In the genomic region with DNA sequence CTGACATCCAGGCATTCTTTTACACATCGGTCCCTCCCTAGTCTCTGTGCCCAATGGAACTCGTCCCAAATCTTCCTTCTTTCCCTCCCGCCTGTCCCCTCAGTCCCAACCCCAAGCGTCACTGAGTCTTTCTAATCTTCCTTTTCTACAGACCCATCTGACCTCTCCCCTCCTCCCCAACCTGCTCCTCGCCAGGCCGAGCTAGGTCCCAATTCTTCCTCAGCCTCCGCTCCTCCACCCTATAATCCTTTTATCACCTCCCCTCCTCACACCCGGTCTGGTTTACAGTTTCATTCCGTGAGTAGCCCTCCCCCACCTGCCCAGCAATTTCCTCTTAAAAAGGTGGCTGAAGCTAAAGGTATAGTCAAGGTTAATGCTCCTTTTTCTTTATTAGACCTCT, we compare ENCODE assay signal across 5 cellular contexts. TPM values are rescaled to one million over a fixed set of nuclear protein-coding genes. Genes with fewer than 3 reads are reported as not detected.
DNase-seq lines count a peak whose midpoint lies in the region; ATAC-seq, FAIRE-seq and TF ChIP-seq lines count a peak whose summit lies in the region.
"Not testable (repeated sequence)": the region's sequence is repeated elsewhere in the genome, so short reads cannot be mapped to it uniquely, and the experiment has no call there.

No MANE protein-coding gene starts in this region.

- TF ChIP-seq POLR2A in K562 (conservative IDR thresholded peaks at IDR 0.05), result not testable (repeated sequence)

- H3K9me3 Mint-ChIP-seq in nephron progenitor cell (peaks cover 56% of the 10 kb centered on the region), osteocyte (ENCODE audit: unreplicated experiment) (peaks cover 15% of the 10 kb centered on the region)

- not testable (repeated sequence) for H3K27me3 Mint-ChIP-seq in nephron progenitor cell (ENCODE audit: low read depth, poor library complexity); osteocyte (ENCODE audit: unreplicated experiment)

- not testable (repeated sequence) for FAIRE-seq in K562 (lab: Jason Lieb, UNC)

- not testable (repeated sequence) for H3K9me1 ChIP-seq in K562 (ENCODE audit: control insufficient read depth, insufficient read depth, low read length)

- TF ChIP-seq RAD21 in K562 (CRISPR knock-in tag; conservative IDR thresholded peaks at IDR 0.05 in 1 of 2, IDR thresholded peaks at IDR 0.05 in 1 of 2), result not testable (repeated sequence)

- H3K36me3 ChIP-seq in WERI-Rb-1; K562 (ENCODE audit: control insufficient read depth, insufficient read depth, low read length): not testable (repeated sequence)

- TF ChIP-seq EP300 in K562 (IDR thresholded peaks at IDR 0.05; ENCODE audit: low read length), result not testable (repeated sequence)

- not testable (repeated sequence) for ATAC-seq in K562

- not testable (repeated sequence) for BruUV-seq in K562 (replicated peaks; lab: Mats Ljungman, UMichigan)

- in situ Hi-C loops in K562 (cut with MboI), result not testable (repeated sequence)

- not testable (repeated sequence) for H3K4me2 ChIP-seq in K562 (ENCODE audit: insufficient read depth, low read length)

- not testable (repeated sequence) for H3K4me3 ChIP-seq in WERI-Rb-1 (ENCODE audit: low read depth, low read length); K562

- not testable (repeated sequence) for H3K4me1 ChIP-seq in K562 (replicated peaks in 1 of 2; ENCODE audit: control insufficient read depth in 2 of 2, insufficient read depth in 2 of 2, low read length in 2 of 2)

- H2AFZ ChIP-seq in K562 (ENCODE audit: low read depth, low read length), result 0 out of 2 replicates have a peak overlapping the region, but pooled peaks have one; percentile 45

- not testable (repeated sequence) for H3K9me3 ChIP-seq in WERI-Rb-1 (ENCODE audit: severe bottlenecking); K562 (replicated peaks; ENCODE audit: control insufficient read depth, insufficient read depth, low read depth, low read length)

- H3K27me3 ChIP-seq in WERI-Rb-1 (ENCODE audit: insufficient read depth, low read depth, severe bottlenecking); K562 (ENCODE audit: control insufficient read depth in 2 of 2, insufficient read depth in 2 of 2, low read length in 2 of 2): not testable (repeated sequence)

- peaks cover 26% of the 10 kb centered on the region for H3K36me3 Mint-ChIP-seq in nephron progenitor cell (ENCODE audit: low read depth)
- not testable (repeated sequence) for H3K36me3 Mint-ChIP-seq in osteocyte (ENCODE audit: unreplicated experiment)

- POLR2A ChIA-PET in K562 (lab: Yijun Ruan, JAX), result not testable (repeated sequence)

- CTCF ChIA-PET in K562 (lab: Yijun Ruan, JAX; ENCODE audit: low intra/inter-chr PET ratio), result not testable (repeated sequence)

- TF ChIP-seq CTCF in WERI-Rb-1 (IDR thresholded peaks at IDR 0.05; ENCODE audit: low read depth, low read length); K562 (IDR thresholded peaks at IDR 0.05 in 2 of 3, conservative IDR thresholded peaks at IDR 0.05 in 1 of 3; ENCODE audit: insufficient read depth in 2 of 3, low read depth in 1 of 3, low read length in 3 of 3); nephron progenitor cell (IDR thresholded peaks at IDR 0.05); osteocyte (IDR thresholded peaks at IDR 0.05): not testable (repeated sequence)

- H3K27ac ChIP-seq in WERI-Rb-1; K562 (ENCODE audit: extremely low read depth, low read depth, low read length): not testable (repeated sequence)

- H4K20me1 ChIP-seq in K562 (replicated peaks; ENCODE audit: control insufficient read depth, insufficient read depth, low read length), result not testable (repeated sequence)

- H3K4me1 Mint-ChIP-seq in nephron progenitor cell, result peaks cover 21% of the 10 kb centered on the region
- H3K4me1 Mint-ChIP-seq in osteocyte (ENCODE audit: unreplicated experiment), result not testable (repeated sequence)

- DNase-seq in NCI-H82 (lab: John Stamatoyannopoulos, UW) (peak; percentile 40), WERI-Rb-1 (peak; percentile 40), K562 (ENCODE audit: extremely low read depth in 1 of 4, low spot score in 3 of 4) (peak in 1 of 4 experiments; percentile 28), osteocyte (ENCODE audit: extremely low spot score, unreplicated experiment) (peak; percentile 38)
- not testable (repeated sequence) for DNase-seq in nephron progenitor cell

- H3K27ac Mint-ChIP-seq in nephron progenitor cell, result peak overlapping the region; percentile 15
- H3K27ac Mint-ChIP-seq in osteocyte (ENCODE audit: unreplicated experiment), result not testable (repeated sequence)

- H3K9ac ChIP-seq in K562 (ENCODE audit: insufficient read depth in 1 of 2, low read depth in 2 of 2, low read length in 2 of 2), result not testable (repeated sequence)

- not testable (repeated sequence) for H3K79me2 ChIP-seq in K562 (ENCODE audit: control insufficient read depth, insufficient read depth, low read length)

- H3K4me3 Mint-ChIP-seq in nephron progenitor cell; osteocyte (ENCODE audit: unreplicated experiment): not testable (repeated sequence)

- intact Hi-C loops in K562 (cut with micrococcal nuclease), result not testable (repeated sequence)

- WGBS in K562 (ENCODE audit: insufficient coverage, low coverage, missing lambda C conversion rate), result 11% methylated on average over 5 of the region's 9 CpGs

TF ChIP-seq in K562, 482 proteins besides CTCF, POLR2A, EP300 and RAD21:
- TF ChIP-seq ARID1B (IDR thresholded peaks at IDR 0.05) (peak; percentile 47), ZNF263 (CRISPR knock-in tag; IDR thresholded peaks at IDR 0.05; ENCODE audit: borderline replicate concordance) (peak; percentile 96)
TF ChIP-seq in K562: peak in this region for 2; not testable (repeated sequence) for 480.

RNA-seq across cellular contexts. Expression of a gene that starts 37.7 kb away (rescaled TPM):
- total RNA-seq in K562 (2011; cell fraction: chromatin; rRNA removed; ENCODE audit: low replicate concordance), result 26.7 and 92.0 TPM in 2 replicates
- 22.0 and 26.7 TPM in 2 replicates for total RNA-seq in K562 (2011; cell fraction: nucleolus; rRNA removed)
- total RNA-seq in K562 (2011; cell fraction: nucleoplasm; rRNA removed), result 41.6 and 57.6 TPM in 2 replicates
- total RNA-seq in K562 (2014; rRNA removed) (10.8 and 12.0 TPM in 2 replicates), K562 (2014; rRNA removed; fragmentation: Illumina TruSeq; extraction: Trizol) (20.8 and 22.3 TPM in 2 replicates), K562 (2015; rRNA removed; fragmentation: Illumina TruSeq; extraction: Trizol) (18.7 and 20.6 TPM in 2 replicates), K562 (2021) (22.4 and 22.5 TPM in 2 replicates), osteocyte (27.9 and 30.8 TPM in 2 replicates)
- polyA plus RNA-seq in K562 (2011; rRNA removed) (27.6 and 38.1 TPM in 2 replicates), K562 (2014; fragmentation: Illumina TruSeq; extraction: Trizol) (26.2 and 28.9 TPM in 2 replicates), K562 (2014; fragmentation: Nextera tagmentation; extraction: Ambion mirVana) (1 to 10 TPM; 4.7 to 7.3 TPM), K562 (2014; rRNA removed) (20.1 and 24.4 TPM in 2 replicates)
- 15.0 and 27.7 TPM in 2 replicates for polyA plus RNA-seq in K562 (2011; cell fraction: cytosol; rRNA removed)
- 44.3 and 50.0 TPM in 2 replicates for polyA plus RNA-seq in K562 (2011; cell fraction: nucleus; rRNA removed)
- polyA plus RNA-seq in K562 (2012), result 14.3 TPM in 2 replicates
- 33.7 and 34.3 TPM in 2 replicates for polyA minus RNA-seq in K562 (2011; rRNA and poly(A)+ RNA removed)
- 13.7 and 14.9 TPM in 2 replicates for polyA minus RNA-seq in K562 (2011; cell fraction: cytosol; rRNA and poly(A)+ RNA removed)
- polyA minus RNA-seq in K562 (2011; cell fraction: nucleus; rRNA and poly(A)+ RNA removed), result 14.8 and 23.0 TPM in 2 replicates

RNA-seq across cellular contexts. Expression of a gene that starts 56.6 kb away (rescaled TPM):
- 3.6 and 8.5 TPM in 2 replicates for total RNA-seq in K562 (2011; cell fraction: chromatin; rRNA removed; ENCODE audit: low replicate concordance)
- total RNA-seq in K562 (2011; cell fraction: nucleolus; rRNA removed), result 3.2 and 3.3 TPM in 2 replicates
- 3.8 and 4.7 TPM in 2 replicates for total RNA-seq in K562 (2011; cell fraction: nucleoplasm; rRNA removed)
- total RNA-seq in K562 (2014; rRNA removed) (2.9 and 3.4 TPM in 2 replicates), K562 (2014; rRNA removed; fragmentation: Illumina TruSeq; extraction: Trizol) (4.9 and 5.5 TPM in 2 replicates), K562 (2015; rRNA removed; fragmentation: Illumina TruSeq; extraction: Trizol) (4.5 and 4.9 TPM in 2 replicates), K562 (2021) (3.3 and 5.7 TPM in 2 replicates), osteocyte (3.7 and 4.8 TPM in 2 replicates)
- polyA plus RNA-seq in K562 (2011; rRNA removed) (1.5 and 2.2 TPM in 2 replicates), K562 (2014; fragmentation: Illumina TruSeq; extraction: Trizol) (3.0 and 3.4 TPM in 2 replicates), K562 (2014; fragmentation: Nextera tagmentation; extraction: Ambion mirVana) (1 to 10 TPM; 1.2 to 3.7 TPM), K562 (2014; rRNA removed) (2.3 and 3.6 TPM in 2 replicates)
- polyA plus RNA-seq in K562 (2011; cell fraction: cytosol; rRNA removed), result 0.64 and 1.3 TPM in 2 replicates
- 0.94 and 1.5 TPM in 2 replicates for polyA plus RNA-seq in K562 (2011; cell fraction: nucleus; rRNA removed)
- 2.4 and 3.0 TPM in 2 replicates for polyA plus RNA-seq in K562 (2012)
- 2.8 and 4.8 TPM in 2 replicates for polyA minus RNA-seq in K562 (2011; rRNA and poly(A)+ RNA removed)
- 2.2 TPM in 1 of 2 replicates, not detected in the other for polyA minus RNA-seq in K562 (2011; cell fraction: cytosol; rRNA and poly(A)+ RNA removed)
- polyA minus RNA-seq in K562 (2011; cell fraction: nucleus; rRNA and poly(A)+ RNA removed), result 1.1 and 1.2 TPM in 2 replicates
